ENCODE assay signal across 8 cellular contexts in the genomic region with DNA sequence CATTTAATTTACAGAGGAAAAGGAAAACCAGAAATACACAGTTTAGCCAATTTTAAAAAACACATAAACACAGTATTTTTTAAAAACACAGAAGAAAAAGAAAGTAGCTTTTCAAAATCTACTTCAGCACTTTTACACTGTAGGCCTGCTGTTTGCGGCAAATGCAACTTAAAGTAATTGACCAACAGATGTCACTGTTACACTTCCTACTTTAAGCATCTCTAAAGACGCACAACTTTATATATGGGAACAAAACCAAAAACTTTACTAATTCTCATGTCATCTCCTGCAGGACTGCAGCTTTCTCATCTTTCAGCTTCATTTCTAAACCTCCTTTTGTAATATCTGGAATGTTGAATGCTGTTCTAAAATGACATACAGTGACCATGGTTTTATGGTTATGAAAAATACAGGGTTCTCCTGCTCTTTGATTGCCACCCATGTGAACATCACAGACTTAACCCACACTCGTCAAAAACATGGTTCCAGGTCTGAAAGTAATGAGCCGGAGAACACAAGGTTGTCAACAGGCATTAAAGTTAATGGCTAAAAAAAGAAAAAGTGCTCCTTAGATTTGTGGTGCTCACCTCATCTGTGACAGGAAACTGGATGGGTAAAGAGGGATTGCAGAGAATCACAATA.
A peak's percentile ranks its signal among the peaks of the same experiment; 100 is the strongest.
DNase-seq lines count a peak whose midpoint lies in the region; ATAC-seq, FAIRE-seq and TF ChIP-seq lines count a peak whose summit lies in the region.

No MANE protein-coding gene starts in this region.

- H3K36me3 Mint-ChIP-seq in CD4-positive, alpha-beta memory T cell = no peaks in the 10 kb centered on the region

- no peak overlapping the region for H3K9ac ChIP-seq in parathyroid adenoma

- TF ChIP-seq CTCF in parathyroid adenoma (IDR thresholded peaks at IDR 0.05) = peak; percentile 29

- no peaks in the 10 kb centered on the region for H3K9me3 ChIP-seq in CD4-positive, alpha-beta memory T cell (ENCODE audit: control insufficient read depth in 1 of 2, low read length in 2 of 2)
- H3K9me3 ChIP-seq in parathyroid adenoma (ENCODE audit: control insufficient read depth, low read length) = no peaks in the 10 kb centered on the region

- FAIRE-seq in H54 (lab: Jason Lieb, UNC) = peak; percentile 93

- H2AFZ ChIP-seq in parathyroid adenoma = no peak overlapping the region

- CTCF ChIA-PET in CD4-positive, alpha-beta memory T cell (lab: Charles Lee; ENCODE audit: partially characterized antibody) = interaction anchor here (0.7 to 4.2 kb wide), 7 partner anchors 15 to 618 kb away, joined by 3 to 17 read pairs (median 3); a partner anchor contains a TSS

- POLR2A ChIA-PET in CD4-positive, alpha-beta memory T cell (lab: Charles Lee; ENCODE audit: partially characterized antibody) = no interaction called here

- H3K9me3 Mint-ChIP-seq in CD4-positive, alpha-beta memory T cell = peaks cover 0 to 1% (median 0%) of the 10 kb centered on the region in 8 donors

- H3K4me2 ChIP-seq in parathyroid adenoma (ENCODE audit: low read length) = no peak overlapping the region

- peaks cover 0 to 3% of the 10 kb centered on the region in 2 donors for H3K27me3 Mint-ChIP-seq in CD4-positive, alpha-beta memory T cell

- intact Hi-C loops in CD4-positive, alpha-beta memory T cell (cut with micrococcal nuclease) = loop anchor here (1.0 to 5.0 kb wide), 2 partner anchors 46 to 141 kb away; no protein-coding TSS in a partner anchor

- H3K27ac ChIP-seq in CD4-positive, alpha-beta memory T cell (ENCODE audit: low read depth, low read length) = no peak overlapping the region
- H3K27ac ChIP-seq in parathyroid adenoma = no peak overlapping the region

- no peaks in the 10 kb centered on the region for H3K27me3 ChIP-seq in CD4-positive, alpha-beta memory T cell (ENCODE audit: insufficient read depth, low read length)
- H3K27me3 ChIP-seq in parathyroid adenoma (ENCODE audit: control insufficient read depth, insufficient read depth, low read length) = no peaks in the 10 kb centered on the region

- H3K27ac Mint-ChIP-seq in CD4-positive, alpha-beta memory T cell = peak overlapping the region in 3 of 7 donors; percentile 51 to 61 (median 60)

- peak in 4 of 5 donors; percentile 9 to 59 (median 44) for DNase-seq in CD4-positive, alpha-beta memory T cell
- DNase-seq in H54 (ENCODE audit: insufficient read length, low spot score) = no peak
- peak; percentile 73 for DNase-seq in RPMI7951 (ENCODE audit: low read depth)
- peak; percentile 54 to 66 for DNase-seq in erythroblast (lab: John Stamatoyannopoulos, UW)
- DNase-seq in activated CD4-positive, CD25-positive, alpha-beta regulatory T cell (lab: John Stamatoyannopoulos, UW) = no peak
- no peak for DNase-seq in activated CD8-positive, alpha-beta memory T cell treated with anti-CD3 and anti-CD28 coated beads for 24 hours

- H3K4me3 ChIP-seq in CD4-positive, alpha-beta memory T cell (ENCODE audit: low read length in 2 of 2) = no peak overlapping the region
- no peak overlapping the region for H3K4me3 ChIP-seq in parathyroid adenoma (ENCODE audit: low read depth, low read length)

- ATAC-seq in HG03354 (IDR thresholded peaks at IDR 0.05; ENCODE audit: poor library complexity, severe bottlenecking, unreplicated experiment) = no peak

- peaks cover 6% of the 10 kb centered on the region for H3K4me1 ChIP-seq in CD4-positive, alpha-beta memory T cell (ENCODE audit: insufficient read depth, low read length)
- no peaks in the 10 kb centered on the region for H3K4me1 ChIP-seq in parathyroid adenoma

- H3K4me3 Mint-ChIP-seq in CD4-positive, alpha-beta memory T cell = peak overlapping the region in 4 of 8 donors; percentile 55 to 65 (median 62)

- TF ChIP-seq POLR2A in H54 (IDR thresholded peaks at IDR 0.05; ENCODE audit: low read depth, low read length) = no peak
- TF ChIP-seq POLR2A in erythroblast (IDR thresholded peaks at IDR 0.05; ENCODE audit: low read length) = no peak

- H3K36me3 ChIP-seq in CD4-positive, alpha-beta memory T cell (ENCODE audit: insufficient read depth, low read length) = no peaks in the 10 kb centered on the region
- H3K36me3 ChIP-seq in parathyroid adenoma (ENCODE audit: control insufficient read depth, insufficient read depth, low read length) = no peaks in the 10 kb centered on the region

- H3K79me2 ChIP-seq in parathyroid adenoma = no peaks in the 10 kb centered on the region

- peaks cover 0 to 34% (median 0%) of the 10 kb centered on the region in 4 donors for H3K4me1 Mint-ChIP-seq in CD4-positive, alpha-beta memory T cell

Comparison
In these comparisons a context has a peak if more than half of its experiments do, and no peak if none do; other contexts are left out.
1. DNase-seq: peak in CD4-positive, alpha-beta memory T cell (4 of 5), RPMI7951 (single experiment) and erythroblast (2 of 2); none in H54 (single experiment), activated CD4-positive, CD25-positive, alpha-beta regulatory T cell (0 of 4) and activated CD8-positive, alpha-beta memory T cell treated with anti-CD3 and anti-CD28 coated beads for 24 hours (single experiment).